Comparison of ENCODE assay signal across 20 cellular contexts in genomic region chr9:113480612-113481011, GRCh38.
"Had no signal": no experiment of that assay in that cellular context is flagged by ENCODE, and none has a peak within 500 bp of the region (broad histone marks: within the 10 kb centered on the region; RNA-seq: fewer than 3 reads in every experiment).

No MANE protein-coding gene starts in this region.

- H3K4me1 ChIP-seq: vagina had no signal

- H3K27ac Mint-ChIP-seq: activated CD4-positive, alpha-beta T cell treated with anti-CD3 and anti-CD28 coated beads, Interleukin-2, amount 10 ng/mL, durations not matched to agents 7 days and 5 days; activated CD8-positive, alpha-beta T cell treated with anti-CD3 and anti-CD28 coated beads for 36 hours; activated naive CD8-positive, alpha-beta T cell; naive B cell; stimulated activated naive CD8-positive, alpha-beta T cell treated with anti-CD3 and anti-CD28 coated beads, Interleukin-15, Interleukin-2, amounts not matched to agents 100 ng/mL and 50 ng/mL, for 24 hours had no signal

- H3K9me3 Mint-ChIP-seq: activated CD4-positive, alpha-beta T cell treated with anti-CD3 and anti-CD28 coated beads, Interleukin-2, amount 10 ng/mL, durations not matched to agents 7 days and 5 days; activated CD8-positive, alpha-beta T cell treated with anti-CD3 and anti-CD28 coated beads for 36 hours; naive B cell; stimulated activated naive CD8-positive, alpha-beta T cell treated with anti-CD3 and anti-CD28 coated beads, Interleukin-15, Interleukin-2, amounts not matched to agents 100 ng/mL and 50 ng/mL, for 24 hours had no signal

- H3K36me3 Mint-ChIP-seq: activated naive CD8-positive, alpha-beta T cell; naive B cell had no signal

- H3K36me3 ChIP-seq: heart right ventricle, ovary, prostate gland, transverse colon, vagina, WERI-Rb-1 had no signal

- H3K27ac ChIP-seq: heart right ventricle, ovary, transverse colon, vagina, WERI-Rb-1 had no signal

- DNase-seq: activated CD4-positive, alpha-beta T cell treated with anti-CD3 and anti-CD28 coated beads, Interleukin-2, amount 10 ng/mL, durations not matched to agents 7 days and 5 days; activated CD4-positive, CD25-positive, alpha-beta regulatory T cell treated with anti-CD3 and anti-CD28 coated beads, Interleukin-2, amount 50 U/mL, for 72 hours; activated CD8-positive, alpha-beta T cell treated with anti-CD3 and anti-CD28 coated beads for 36 hours; activated gamma-delta T cell treated with Interleukin-2 at 50 U/mL for 16 hours; activated T-cell treated with anti-CD3 and anti-CD28 coated beads, Interleukin-2, amount 50 U/mL, for 1 hour; amniotic stem cell; cortex of kidney; erythroblast; foreskin fibroblast; heart right ventricle; naive B cell; ovary; stimulated activated CD4-positive, alpha-beta T cell treated with anti-CD3 and anti-CD28 coated beads, Interleukin-4, amount 100 ng/mL, for 4 hours; WERI-Rb-1 had no signal

- H3K27me3 Mint-ChIP-seq: activated CD8-positive, alpha-beta T cell treated with anti-CD3 and anti-CD28 coated beads for 36 hours; activated naive CD8-positive, alpha-beta T cell had no signal

- H3K4me3 ChIP-seq: heart right ventricle, lung, ovary, prostate gland, transverse colon, vagina had no signal

- H3K4me3 Mint-ChIP-seq: activated CD4-positive, alpha-beta T cell treated with anti-CD3 and anti-CD28 coated beads, Interleukin-2, amount 10 ng/mL, durations not matched to agents 7 days and 5 days; activated CD8-positive, alpha-beta T cell treated with anti-CD3 and anti-CD28 coated beads for 36 hours; activated naive CD8-positive, alpha-beta T cell; naive B cell; stimulated activated naive CD8-positive, alpha-beta T cell treated with anti-CD3 and anti-CD28 coated beads, Interleukin-15, Interleukin-2, amounts not matched to agents 100 ng/mL and 50 ng/mL, for 24 hours had no signal

- H3K9me3 ChIP-seq: heart right ventricle, ovary, prostate gland, transverse colon, vagina had no signal

- H3K27me3 ChIP-seq: heart right ventricle, ovary, transverse colon, vagina had no signal
